ENCODE assay signal across 23 cellular contexts in the genomic region with DNA sequence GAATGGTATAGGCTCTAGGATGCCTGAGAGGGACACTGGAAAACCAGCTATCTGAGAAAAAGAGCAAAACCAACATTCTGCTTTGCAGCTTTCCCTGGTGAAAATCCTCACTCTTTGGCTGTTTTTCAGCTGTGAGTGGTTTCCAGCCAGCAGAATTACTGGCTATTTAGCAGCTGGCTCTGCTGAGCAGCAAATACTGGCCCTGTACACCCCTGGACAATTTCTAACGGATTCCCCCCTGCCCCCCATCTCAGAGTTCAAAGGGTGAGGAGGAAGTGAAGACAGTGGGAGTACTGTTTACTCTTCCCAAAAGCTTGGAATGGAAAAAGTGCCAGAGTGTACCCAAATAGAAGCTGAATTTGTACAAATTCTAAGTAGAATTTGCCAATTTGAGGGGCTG.
"Had no signal": no experiment of that assay in that cellular context is flagged by ENCODE, and none has a peak within 500 bp of the region (broad histone marks: within the 10 kb centered on the region; RNA-seq: fewer than 3 reads in every experiment).

No MANE protein-coding gene starts in this region.

- ATAC-seq: effector memory CD8-positive, alpha-beta T cell; esophagus mucosa; gastrocnemius medialis; heart right ventricle; left colon; left lung; left ventricle myocardium superior had no signal

- H3K4me1 ChIP-seq: colonic mucosa, esophagus squamous epithelium, gastrocnemius medialis, heart right ventricle, left lung, lower lobe of right lung had no signal

- H3K27me3 ChIP-seq: colonic mucosa, gastrocnemius medialis, heart right ventricle had no signal

- DNase-seq: colonic mucosa; cortex of kidney; effector CD8-positive, alpha-beta T cell; effector memory CD8-positive, alpha-beta T cell; endodermal cell; erythroblast; esophagus squamous epithelium; foreskin fibroblast; foreskin melanocyte; gastrocnemius medialis; glutamatergic neuron; heart right ventricle; islet precursor cell; kidney; kidney glomerular epithelial cell; left colon; left lung; left ventricle myocardium superior; lower lobe of right lung; mesendoderm; midbrain had no signal

- H3K36me3 ChIP-seq: colonic mucosa, esophagus squamous epithelium, gastrocnemius medialis, heart right ventricle, left lung, lower lobe of right lung had no signal

- H3K27ac ChIP-seq: colonic mucosa, epithelial cell of prostate, esophagus squamous epithelium, gastrocnemius medialis, heart right ventricle, left lung, lower lobe of right lung had no signal

- H3K4me3 ChIP-seq: colonic mucosa, esophagus squamous epithelium, gastrocnemius medialis, heart right ventricle, left lung, lower lobe of right lung had no signal

- H3K9me3 ChIP-seq: colonic mucosa, esophagus squamous epithelium, gastrocnemius medialis, heart right ventricle, left lung, lower lobe of right lung had no signal
